20 cellular contexts compared by ENCODE assay signal in genomic region chr6:156956286-156956685, GRCh38.
DNase-seq lines count a peak whose midpoint lies in the region; ATAC-seq, FAIRE-seq and TF ChIP-seq lines count a peak whose summit lies in the region.
"Had no signal": no experiment of that assay in that cellular context is flagged by ENCODE, and none has a peak within 500 bp of the region (broad histone marks: within the 10 kb centered on the region; RNA-seq: fewer than 3 reads in every experiment).

No MANE protein-coding gene starts in this region.

- TF ChIP-seq EP300 in GM12878 (IDR thresholded peaks at IDR 0.05; ENCODE audit: borderline replicate concordance in 1 of 2, control insufficient read depth in 1 of 2, low read depth in 2 of 2, low read length in 2 of 2): no peak

- H3K4me3 Mint-ChIP-seq in nephron progenitor cell: no peak overlapping the region
- H3K4me3 Mint-ChIP-seq in activated T-helper 2 cell treated with anti-CD3 and anti-CD28 coated beads, Interferon-gamma antibody, Interleukin-2, Interleukin-4, amounts not matched to agents 10 μg/mL and 5 μg/mL and 100 μg/mL, durations not matched to agents 14 hours and 24 hours and 36 hours (ENCODE audit: low read depth): no peak overlapping the region
- peak overlapping the region in 1 of 5 donors; percentile 6 for H3K4me3 Mint-ChIP-seq in immature natural killer cell
- H3K4me3 Mint-ChIP-seq: natural killer cell treated with Interleukin-12 subunit alpha and Interleukin-12 subunit beta and Interleukin-15 and Interleukin-18, amount 100 ng/mL, for 72 hours; stimulated activated effector memory CD8-positive, alpha-beta T cell treated with anti-CD3 and anti-CD28 coated beads, Interleukin-12 subunit alpha, Interleukin-12 subunit beta, amount 100 ng/mL, for 72 hours had no signal

- peak; percentile 31 for DNase-seq in GM23248
- DNase-seq in GM12878 (ENCODE audit: low read depth, low spot score): no peak
- DNase-seq in nephron progenitor cell: no peak
- DNase-seq in activated T-helper 2 cell treated with anti-CD3 and anti-CD28 coated beads, Interferon-gamma antibody, Interleukin-2, Interleukin-4, amounts not matched to agents 10 μg/mL and 5 μg/mL and 100 μg/mL, durations not matched to agents 14 hours and 24 hours and 36 hours (ENCODE audit: low spot score): no peak
- DNase-seq in immature natural killer cell: no peak
- no peak for DNase-seq in OCI-M2 (lab: John Stamatoyannopoulos, UW; ENCODE audit: unreplicated experiment)
- DNase-seq: activated CD4-positive, alpha-beta T cell treated with anti-CD3 and anti-CD28 coated beads for 1 hour; Caco-2; HCEC 1CT; IMR-90; NCI-H1105 treated with DMSO at 0.1 percent for 48 hours; NK-92 treated with Interleukin-12 subunit alpha and Interleukin-12 subunit beta, amount 100 ng/mL, for 24 hours; SHP77 treated with DMSO at 0.1 percent for 48 hours; T-helper 2 cell had no signal

- no peaks in the 10 kb centered on the region for H3K9me2 ChIP-seq in GM23248 (ENCODE audit: insufficient read depth)

- H3K79me2 ChIP-seq in GM23248 (ENCODE audit: insufficient read depth) (peaks cover 97% of the 10 kb centered on the region), GM12878 (ENCODE audit: control insufficient read depth, insufficient read depth, low read length) (peaks cover 83% of the 10 kb centered on the region)

- H2AFZ ChIP-seq in GM23248 (no peak overlapping the region), GM12878 (ENCODE audit: control insufficient read depth, low read depth, low read length) (no peak overlapping the region)

- H4K20me1 ChIP-seq in GM23248 (ENCODE audit: insufficient read depth): no peaks in the 10 kb centered on the region
- H4K20me1 ChIP-seq in GM12878 (ENCODE audit: control insufficient read depth, insufficient read depth): no peaks in the 10 kb centered on the region

- H3K9ac ChIP-seq in GM23248 (no peak overlapping the region), GM12878 (ENCODE audit: control insufficient read depth, insufficient read depth, low read length) (no peak overlapping the region), liver (ENCODE audit: low read depth in 1 of 2, low read length in 2 of 2) (no peak overlapping the region), skeletal muscle tissue (ENCODE audit: low read depth in 1 of 3, low read length in 3 of 3) (peak overlapping the region; percentile 19 to 61 (median 43))

- POLR2A ChIA-PET in GM12878 (lab: Charles Lee): interaction anchor here (1.6 kb wide), 1 partner anchor 39 kb away, joined by 4 read pairs; no protein-coding TSS in a partner anchor

- H3K36me3 Mint-ChIP-seq in nephron progenitor cell (ENCODE audit: low read depth) (peaks cover 13% of the 10 kb centered on the region), immature natural killer cell (no peaks in the 10 kb centered on the region)
- H3K36me3 Mint-ChIP-seq in activated T-helper 2 cell treated with anti-CD3 and anti-CD28 coated beads, Interferon-gamma antibody, Interleukin-2, Interleukin-4, amounts not matched to agents 10 μg/mL and 5 μg/mL and 100 μg/mL, durations not matched to agents 14 hours and 24 hours and 36 hours (ENCODE audit: low read depth): no peaks in the 10 kb centered on the region
- H3K36me3 Mint-ChIP-seq: natural killer cell treated with Interleukin-12 subunit alpha and Interleukin-12 subunit beta and Interleukin-15 and Interleukin-18, amount 100 ng/mL, for 72 hours had no signal

- no peak for ATAC-seq in GM12878
- ATAC-seq: esophagus mucosa; stimulated activated effector memory CD8-positive, alpha-beta T cell treated with anti-CD3 and anti-CD28 coated beads, Interleukin-12 subunit alpha, Interleukin-12 subunit beta, amount 100 ng/mL, for 72 hours had no signal

- RAD21 ChIA-PET in GM12878 (lab: Charles Lee; ENCODE audit: unreplicated experiment): no interaction called here

- H3K27ac ChIP-seq in GM23248: no peak overlapping the region
- no peak overlapping the region for H3K27ac ChIP-seq in GM12878 (ENCODE audit: control insufficient read depth, insufficient read depth)
- H3K27ac ChIP-seq in liver (ENCODE audit: low read depth in 1 of 2, low read length in 2 of 2): peak overlapping the region; percentile 48 to 83
- peak overlapping the region; percentile 95 for H3K27ac ChIP-seq in skeletal muscle tissue (ENCODE audit: low read depth, low read length)

- no TSS peak for BruUV-seq in GM12878 (replicated peaks; lab: Mats Ljungman, UMichigan)

- H3K27me3 ChIP-seq in GM23248 (replicated peaks; ENCODE audit: insufficient read depth) (no peaks in the 10 kb centered on the region), GM12878 (replicated peaks in 1 of 2; ENCODE audit: control insufficient read depth in 2 of 2, insufficient read depth in 2 of 2, low read length in 1 of 2) (no peaks in the 10 kb centered on the region), liver (ENCODE audit: control insufficient read depth in 4 of 4, insufficient read depth in 4 of 4, low read length in 3 of 4) (no peaks in the 10 kb centered on the region), skeletal muscle tissue (ENCODE audit: control insufficient read depth in 3 of 3, insufficient read depth in 3 of 3, low read length in 3 of 3) (no peaks in the 10 kb centered on the region)

- H3K27me3 Mint-ChIP-seq in nephron progenitor cell (ENCODE audit: low read depth, poor library complexity) (no peaks in the 10 kb centered on the region), immature natural killer cell (ENCODE audit: low read depth in 3 of 3) (peaks cover 0 to 1% (median 0%) of the 10 kb centered on the region in 3 donors)
- H3K27me3 Mint-ChIP-seq in activated T-helper 2 cell treated with anti-CD3 and anti-CD28 coated beads, Interferon-gamma antibody, Interleukin-2, Interleukin-4, amounts not matched to agents 10 μg/mL and 5 μg/mL and 100 μg/mL, durations not matched to agents 14 hours and 24 hours and 36 hours (ENCODE audit: low read depth): no peaks in the 10 kb centered on the region
- H3K27me3 Mint-ChIP-seq: natural killer cell treated with Interleukin-12 subunit alpha and Interleukin-12 subunit beta and Interleukin-15 and Interleukin-18, amount 100 ng/mL, for 72 hours had no signal

- H3K4me1 Mint-ChIP-seq in nephron progenitor cell: peaks cover 59% of the 10 kb centered on the region
- H3K4me1 Mint-ChIP-seq in activated T-helper 2 cell treated with anti-CD3 and anti-CD28 coated beads, Interferon-gamma antibody, Interleukin-2, Interleukin-4, amounts not matched to agents 10 μg/mL and 5 μg/mL and 100 μg/mL, durations not matched to agents 14 hours and 24 hours and 36 hours (ENCODE audit: low read depth): peaks cover 51% of the 10 kb centered on the region
- H3K4me1 Mint-ChIP-seq in immature natural killer cell: peaks cover 66 to 80% of the 10 kb centered on the region in 2 donors

- 0 out of 2 replicates have a peak, but pooled peaks cover 12% of the 10 kb centered on the region for H3F3A ChIP-seq in GM23248 (ENCODE audit: insufficient read depth)

- H3K36me3 ChIP-seq in GM23248 (ENCODE audit: low read depth) (no peaks in the 10 kb centered on the region), GM12878 (ENCODE audit: control insufficient read depth in 2 of 2, insufficient read depth in 2 of 2, low read length in 1 of 2) (peaks cover 0 to 8% of the 10 kb centered on the region in 2 experiments; a peak in 3 of 4 replicates), liver (ENCODE audit: control insufficient read depth in 4 of 4, insufficient read depth in 3 of 4, low read depth in 1 of 4, low read length in 3 of 4) (no peaks in the 10 kb centered on the region), skeletal muscle tissue (ENCODE audit: control insufficient read depth in 3 of 3, insufficient read depth in 3 of 3, low read length in 3 of 3) (no peaks in the 10 kb centered on the region)

- TF ChIP-seq CTCF in GM12878 (IDR thresholded peaks at IDR 0.05 in 2 of 3, conservative IDR thresholded peaks at IDR 0.05 in 1 of 3; ENCODE audit: control insufficient read depth in 2 of 3, extremely low read depth in 1 of 3, insufficient read depth in 1 of 3, low read depth in 3 of 3, low read length in 3 of 3) (no peak), liver (IDR thresholded peaks at IDR 0.05; ENCODE audit: low read depth, low read length, missing input control) (no peak), nephron progenitor cell (IDR thresholded peaks at IDR 0.05) (no peak)

- intact Hi-C loops in GM12878 (cut with micrococcal nuclease; ENCODE audit: unreplicated experiment): no loop called here
- intact Hi-C loops in activated T-helper 2 cell treated with anti-CD3 and anti-CD28 coated beads, Interferon-gamma antibody, Interleukin-2, Interleukin-4, amounts not matched to agents 10 μg/mL and 5 μg/mL and 100 μg/mL, durations not matched to agents 14 hours and 24 hours and 36 hours (cut with micrococcal nuclease): loop anchor here (5.0 to 10.0 kb wide), 3 partner anchors 99 to 271 kb away; no protein-coding TSS in a partner anchor

- in situ Hi-C loops in GM23248 (cut with MboI): no loop called here
- in situ Hi-C loops in GM12878 (cut with MboI): no loop called here

- no peaks in the 10 kb centered on the region for H3K9me3 ChIP-seq in GM23248 (ENCODE audit: low read depth)
- no peaks in the 10 kb centered on the region; the same call in 2 of the 3 replicates for H3K9me3 ChIP-seq in GM12878 (replicated peaks; ENCODE audit: control insufficient read depth, insufficient read depth, low read length)
- H3K9me3 ChIP-seq in liver (ENCODE audit: control insufficient read depth in 4 of 4, low read length in 3 of 4): no peaks in the 10 kb centered on the region
- no peaks in the 10 kb centered on the region for H3K9me3 ChIP-seq in skeletal muscle tissue (ENCODE audit: control insufficient read depth in 3 of 3, low read length in 3 of 3)
- H3K9me3 ChIP-seq: Caco-2 had no signal

- peaks cover 20% of the 10 kb centered on the region for H3K4me1 ChIP-seq in GM23248 (ENCODE audit: insufficient read depth)
- H3K4me1 ChIP-seq in GM12878 (ENCODE audit: control insufficient read depth, insufficient read depth, low read length): peaks cover 18% of the 10 kb centered on the region
- peaks cover 16 to 41% (median 28%) of the 10 kb centered on the region in 4 donors for H3K4me1 ChIP-seq in liver (ENCODE audit: control insufficient read depth in 4 of 4, insufficient read depth in 4 of 4, low read length in 3 of 4)
- H3K4me1 ChIP-seq in skeletal muscle tissue (ENCODE audit: control insufficient read depth in 3 of 3, insufficient read depth in 3 of 3, low read length in 3 of 3): peaks cover 50 to 57% (median 52%) of the 10 kb centered on the region in 3 donors

- no peak for FAIRE-seq in GM12878 (lab: Jason Lieb, UNC)
- FAIRE-seq: GM12891 had no signal

- SMC1A ChIA-PET in GM12878 (lab: Charles Lee; ENCODE audit: uncharacterized antibody, unreplicated experiment): interaction anchor here (2.3 kb wide), 2 partner anchors 8 to 24 kb away, joined by 5 to 6 read pairs; no protein-coding TSS in a partner anchor

- TF ChIP-seq POLR2A in GM12878 (IDR thresholded peaks at IDR 0.05; ENCODE audit: low read depth, low read length): no peak

- TF ChIP-seq RAD21 in GM12878 (IDR thresholded peaks at IDR 0.05; ENCODE audit: insufficient read depth, low read depth, low read length) (no peak), liver (IDR thresholded peaks at IDR 0.05) (no peak)

- no peak overlapping the region for H3K4me2 ChIP-seq in GM23248 (ENCODE audit: unreplicated experiment)
- no peak overlapping the region for H3K4me2 ChIP-seq in GM12878 (ENCODE audit: control insufficient read depth, insufficient read depth)

- H3K9me3 Mint-ChIP-seq in nephron progenitor cell (no peaks in the 10 kb centered on the region), immature natural killer cell (no peaks in the 10 kb centered on the region)
- H3K9me3 Mint-ChIP-seq in activated T-helper 2 cell treated with anti-CD3 and anti-CD28 coated beads, Interferon-gamma antibody, Interleukin-2, Interleukin-4, amounts not matched to agents 10 μg/mL and 5 μg/mL and 100 μg/mL, durations not matched to agents 14 hours and 24 hours and 36 hours: no peaks in the 10 kb centered on the region
- H3K9me3 Mint-ChIP-seq: natural killer cell treated with Interleukin-12 subunit alpha and Interleukin-12 subunit beta and Interleukin-15 and Interleukin-18, amount 100 ng/mL, for 72 hours; stimulated activated effector memory CD8-positive, alpha-beta T cell treated with anti-CD3 and anti-CD28 coated beads, Interleukin-12 subunit alpha, Interleukin-12 subunit beta, amount 100 ng/mL, for 72 hours had no signal

- H3K4me3 ChIP-seq in GM23248: no peak overlapping the region
- H3K4me3 ChIP-seq in GM12878: no peak overlapping the region
- no peak overlapping the region for H3K4me3 ChIP-seq in liver (ENCODE audit: low read depth in 1 of 3, low read length in 3 of 3)
- no peak overlapping the region for H3K4me3 ChIP-seq in skeletal muscle tissue (ENCODE audit: low read length in 3 of 3)

- H3K27ac Mint-ChIP-seq in nephron progenitor cell: no peak overlapping the region
- H3K27ac Mint-ChIP-seq in activated T-helper 2 cell treated with anti-CD3 and anti-CD28 coated beads, Interferon-gamma antibody, Interleukin-2, Interleukin-4, amounts not matched to agents 10 μg/mL and 5 μg/mL and 100 μg/mL, durations not matched to agents 14 hours and 24 hours and 36 hours: no peak overlapping the region
- no peak overlapping the region for H3K27ac Mint-ChIP-seq in immature natural killer cell
- H3K27ac Mint-ChIP-seq: natural killer cell treated with Interleukin-12 subunit alpha and Interleukin-12 subunit beta and Interleukin-15 and Interleukin-18, amount 100 ng/mL, for 72 hours had no signal

- CTCF ChIA-PET in GM12878 (lab: Yijun Ruan, JAX): no interaction called here

Comparison
In these comparisons a context has a peak if more than half of its experiments do, and no peak if none do; other contexts are left out.
1. H3K27ac ChIP-seq: peak in liver (2 of 2) and skeletal muscle tissue (single experiment); none in GM23248 (single experiment) and GM12878 (single experiment).
2. H3K9ac ChIP-seq: peak in skeletal muscle tissue (3 of 3); none in GM23248 (single experiment), GM12878 (single experiment) and liver (0 of 2).